In the genomic region with DNA sequence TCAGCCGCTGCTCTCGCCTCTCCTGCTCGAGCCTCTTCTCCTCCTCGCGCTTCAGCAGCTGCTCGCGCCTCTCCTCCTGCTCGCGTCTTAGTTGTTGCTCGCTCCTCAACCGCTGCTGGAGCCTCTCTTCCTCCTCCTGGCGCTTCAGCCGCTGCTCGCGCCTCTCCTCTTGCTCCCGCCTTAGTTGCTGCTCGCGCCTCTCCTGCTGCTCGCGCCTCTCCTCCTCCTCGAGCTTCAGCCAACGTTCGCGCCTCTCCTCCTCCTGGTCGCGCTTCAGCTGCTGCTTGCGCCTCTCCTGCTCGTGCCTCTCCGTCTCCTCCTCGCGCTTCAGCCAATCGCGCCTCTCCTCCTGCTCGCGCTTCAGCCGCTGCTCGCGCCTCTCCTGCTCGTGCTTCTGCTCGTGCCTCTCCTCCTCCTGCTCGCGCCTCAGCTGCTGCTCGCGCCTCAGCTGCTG, we compare ENCODE assay signal across 1 cellular context.
TF ChIP-seq lines count a peak whose summit lies in the region.

No MANE protein-coding gene starts in this region.

TF ChIP-seq in HEK293, 187 proteins besides CTCF, POLR2A, EP300 and RAD21 (continued from another document and continues in another):
- TF ChIP-seq, protein P1, sequence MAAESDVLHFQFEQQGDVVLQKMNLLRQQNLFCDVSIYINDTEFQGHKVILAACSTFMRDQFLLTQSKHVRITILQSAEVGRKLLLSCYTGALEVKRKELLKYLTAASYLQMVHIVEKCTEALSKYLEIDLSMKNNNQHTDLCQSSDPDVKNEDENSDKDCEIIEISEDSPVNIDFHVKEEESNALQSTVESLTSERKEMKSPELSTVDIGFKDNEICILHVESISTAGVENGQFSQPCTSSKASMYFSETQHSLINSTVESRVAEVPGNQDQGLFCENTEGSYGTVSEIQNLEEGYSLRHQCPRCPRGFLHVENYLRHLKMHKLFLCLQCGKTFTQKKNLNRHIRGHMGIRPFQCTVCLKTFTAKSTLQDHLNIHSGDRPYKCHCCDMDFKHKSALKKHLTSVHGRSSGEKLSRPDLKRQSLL (tag by site-specific recombination; IDR thresholded peaks at IDR 0.05), result peak; percentile 94
- TF ChIP-seq GLI4 (tag by site-specific recombination; IDR thresholded peaks at IDR 0.05) (no peak; the same call in 1 of the 2 replicates), ZNF792 (tag by site-specific recombination; IDR thresholded peaks at IDR 0.05) (no peak), ZNF146 (tag by site-specific recombination; IDR thresholded peaks at IDR 0.05) (0 out of 2 replicates have a peak, but pooled peaks have one; percentile 3), SP2 (tag by site-specific recombination; IDR thresholded peaks at IDR 0.05) (peak; percentile 75), YY2 (tag by site-specific recombination; IDR thresholded peaks at IDR 0.05) (no peak), YY1 (tag by site-specific recombination; IDR thresholded peaks at IDR 0.05) (no peak), ZNF175 (tag by site-specific recombination; IDR thresholded peaks at IDR 0.05) (no peak), ZNF558 (tag by site-specific recombination; IDR thresholded peaks at IDR 0.05) (no peak), ZNF433 (tag by site-specific recombination; IDR thresholded peaks at IDR 0.05; ENCODE audit: low read depth) (no peak), ZNF677 (tag by site-specific recombination; IDR thresholded peaks at IDR 0.05) (no peak), ZNF266 (tag by site-specific recombination; IDR thresholded peaks at IDR 0.05; ENCODE audit: low read depth) (no peak), ZNF654 (tag by site-specific recombination; IDR thresholded peaks at IDR 0.05; ENCODE audit: low read depth) (no peak), ZNF837 (tag by site-specific recombination; IDR thresholded peaks at IDR 0.05) (peak; percentile 89; the same call in 1 of the 2 replicates), ZNF202 (tag by site-specific recombination; IDR thresholded peaks at IDR 0.05; ENCODE audit: borderline replicate concordance) (no peak), GFI1B (tag by site-specific recombination; IDR thresholded peaks at IDR 0.05) (no peak), ZNF548 (tag by site-specific recombination; IDR thresholded peaks at IDR 0.05) (no peak), ZBTB21 (tag by site-specific recombination; IDR thresholded peaks at IDR 0.05) (no peak), ZFHX2 (tag by site-specific recombination; conservative IDR thresholded peaks at IDR 0.05) (peak; percentile 34; the same call in 1 of the 2 replicates), ZNF416 (tag by site-specific recombination; IDR thresholded peaks at IDR 0.05) (no peak), GLI2 (tag by site-specific recombination; IDR thresholded peaks at IDR 0.05; ENCODE audit: borderline replicate concordance, low read depth) (no peak), ZNF174 (tag by site-specific recombination; IDR thresholded peaks at IDR 0.05) (no peak), KLF8 (tag by site-specific recombination; IDR thresholded peaks at IDR 0.05) (peak; percentile 23; the same call in 1 of the 2 replicates), FEZF1 (tag by site-specific recombination; IDR thresholded peaks at IDR 0.05) (peak; percentile 51), MZF1 (tag by site-specific recombination; IDR thresholded peaks at IDR 0.05; ENCODE audit: borderline replicate concordance) (no peak), ZNF366 (tag by site-specific recombination; conservative IDR thresholded peaks at IDR 0.05) (0 out of 2 replicates have a peak, but pooled peaks have one; percentile 8), ZNF423 (tag by site-specific recombination; IDR thresholded peaks at IDR 0.05) (no peak), SETDB1 (IDR thresholded peaks at IDR 0.05; ENCODE audit: insufficient read length, low read length) (peak; percentile 25), ZNF426 (tag by site-specific recombination; IDR thresholded peaks at IDR 0.05) (no peak), ZNF302 (tag by site-specific recombination; IDR thresholded peaks at IDR 0.05; ENCODE audit: low read depth) (no peak), ZNF660 (tag by site-specific recombination; IDR thresholded peaks at IDR 0.05) (no peak), ZNF473 (tag by site-specific recombination; IDR thresholded peaks at IDR 0.05) (no peak), ZNF121 (tag by site-specific recombination; IDR thresholded peaks at IDR 0.05) (no peak), ZNF140 (tag by site-specific recombination; IDR thresholded peaks at IDR 0.05) (no peak)
- TF ChIP-seq, protein P2, sequence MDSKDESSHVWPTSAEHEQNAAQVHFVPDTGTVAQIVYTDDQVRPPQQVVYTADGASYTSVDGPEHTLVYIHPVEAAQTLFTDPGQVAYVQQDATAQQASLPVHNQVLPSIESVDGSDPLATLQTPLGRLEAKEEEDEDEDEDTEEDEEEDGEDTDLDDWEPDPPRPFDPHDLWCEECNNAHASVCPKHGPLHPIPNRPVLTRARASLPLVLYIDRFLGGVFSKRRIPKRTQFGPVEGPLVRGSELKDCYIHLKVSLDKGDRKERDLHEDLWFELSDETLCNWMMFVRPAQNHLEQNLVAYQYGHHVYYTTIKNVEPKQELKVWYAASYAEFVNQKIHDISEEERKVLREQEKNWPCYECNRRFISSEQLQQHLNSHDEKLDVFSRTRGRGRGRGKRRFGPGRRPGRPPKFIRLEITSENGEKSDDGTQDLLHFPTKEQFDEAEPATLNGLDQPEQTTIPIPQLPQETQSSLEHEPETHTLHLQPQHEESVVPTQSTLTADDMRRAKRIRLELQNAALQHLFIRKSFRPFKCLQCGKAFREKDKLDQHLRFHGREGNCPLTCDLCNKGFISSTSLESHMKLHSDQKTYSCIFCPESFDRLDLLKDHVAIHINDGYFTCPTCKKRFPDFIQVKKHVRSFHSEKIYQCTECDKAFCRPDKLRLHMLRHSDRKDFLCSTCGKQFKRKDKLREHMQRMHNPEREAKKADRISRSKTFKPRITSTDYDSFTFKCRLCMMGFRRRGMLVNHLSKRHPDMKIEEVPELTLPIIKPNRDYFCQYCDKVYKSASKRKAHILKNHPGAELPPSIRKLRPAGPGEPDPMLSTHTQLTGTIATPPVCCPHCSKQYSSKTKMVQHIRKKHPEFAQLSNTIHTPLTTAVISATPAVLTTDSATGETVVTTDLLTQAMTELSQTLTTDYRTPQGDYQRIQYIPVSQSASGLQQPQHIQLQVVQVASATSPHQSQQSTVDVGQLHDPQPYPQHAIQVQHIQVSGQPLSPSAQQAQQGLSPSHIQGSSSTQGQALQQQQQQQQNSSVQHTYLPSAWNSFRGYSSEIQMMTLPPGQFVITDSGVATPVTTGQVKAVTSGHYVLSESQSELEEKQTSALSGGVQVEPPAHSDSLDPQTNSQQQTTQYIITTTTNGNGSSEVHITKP (tag by site-specific recombination; IDR thresholded peaks at IDR 0.05), result no peak
- TF ChIP-seq, protein P3, sequence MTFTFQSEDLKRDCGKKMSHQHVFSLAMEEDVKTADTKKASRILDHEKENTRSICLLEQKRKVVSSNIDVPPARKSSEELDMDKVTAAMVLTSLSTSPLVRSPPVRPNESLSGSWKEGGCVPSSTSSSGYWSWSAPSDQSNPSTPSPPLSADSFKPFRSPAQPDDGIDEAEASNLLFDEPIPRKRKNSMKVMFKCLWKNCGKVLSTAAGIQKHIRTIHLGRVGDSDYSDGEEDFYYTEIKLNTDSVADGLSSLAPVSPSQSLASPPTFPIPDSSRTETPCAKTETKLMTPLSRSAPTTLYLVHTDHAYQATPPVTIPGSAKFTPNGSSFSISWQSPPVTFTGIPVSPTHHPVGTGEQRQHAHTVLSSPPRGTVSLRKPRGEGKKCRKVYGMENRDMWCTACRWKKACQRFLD (tag by site-specific recombination; IDR thresholded peaks at IDR 0.05), result no peak
- TF ChIP-seq, protein P4, sequence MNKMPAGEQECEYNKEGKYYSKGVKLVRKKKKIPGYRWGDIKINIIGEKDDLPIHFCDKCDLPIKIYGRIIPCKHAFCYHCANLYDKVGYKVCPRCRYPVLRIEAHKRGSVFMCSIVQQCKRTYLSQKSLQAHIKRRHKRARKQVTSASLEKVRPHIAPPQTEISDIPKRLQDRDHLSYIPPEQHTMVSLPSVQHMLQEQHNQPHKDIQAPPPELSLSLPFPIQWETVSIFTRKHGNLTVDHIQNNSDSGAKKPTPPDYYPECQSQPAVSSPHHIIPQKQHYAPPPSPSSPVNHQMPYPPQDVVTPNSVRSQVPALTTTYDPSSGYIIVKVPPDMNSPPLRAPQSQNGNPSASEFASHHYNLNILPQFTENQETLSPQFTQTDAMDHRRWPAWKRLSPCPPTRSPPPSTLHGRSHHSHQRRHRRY (tag by site-specific recombination; IDR thresholded peaks at IDR 0.05), result no peak
- TF ChIP-seq, protein P5, sequence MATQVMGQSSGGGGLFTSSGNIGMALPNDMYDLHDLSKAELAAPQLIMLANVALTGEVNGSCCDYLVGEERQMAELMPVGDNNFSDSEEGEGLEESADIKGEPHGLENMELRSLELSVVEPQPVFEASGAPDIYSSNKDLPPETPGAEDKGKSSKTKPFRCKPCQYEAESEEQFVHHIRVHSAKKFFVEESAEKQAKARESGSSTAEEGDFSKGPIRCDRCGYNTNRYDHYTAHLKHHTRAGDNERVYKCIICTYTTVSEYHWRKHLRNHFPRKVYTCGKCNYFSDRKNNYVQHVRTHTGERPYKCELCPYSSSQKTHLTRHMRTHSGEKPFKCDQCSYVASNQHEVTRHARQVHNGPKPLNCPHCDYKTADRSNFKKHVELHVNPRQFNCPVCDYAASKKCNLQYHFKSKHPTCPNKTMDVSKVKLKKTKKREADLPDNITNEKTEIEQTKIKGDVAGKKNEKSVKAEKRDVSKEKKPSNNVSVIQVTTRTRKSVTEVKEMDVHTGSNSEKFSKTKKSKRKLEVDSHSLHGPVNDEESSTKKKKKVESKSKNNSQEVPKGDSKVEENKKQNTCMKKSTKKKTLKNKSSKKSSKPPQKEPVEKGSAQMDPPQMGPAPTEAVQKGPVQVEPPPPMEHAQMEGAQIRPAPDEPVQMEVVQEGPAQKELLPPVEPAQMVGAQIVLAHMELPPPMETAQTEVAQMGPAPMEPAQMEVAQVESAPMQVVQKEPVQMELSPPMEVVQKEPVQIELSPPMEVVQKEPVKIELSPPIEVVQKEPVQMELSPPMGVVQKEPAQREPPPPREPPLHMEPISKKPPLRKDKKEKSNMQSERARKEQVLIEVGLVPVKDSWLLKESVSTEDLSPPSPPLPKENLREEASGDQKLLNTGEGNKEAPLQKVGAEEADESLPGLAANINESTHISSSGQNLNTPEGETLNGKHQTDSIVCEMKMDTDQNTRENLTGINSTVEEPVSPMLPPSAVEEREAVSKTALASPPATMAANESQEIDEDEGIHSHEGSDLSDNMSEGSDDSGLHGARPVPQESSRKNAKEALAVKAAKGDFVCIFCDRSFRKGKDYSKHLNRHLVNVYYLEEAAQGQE (tag by site-specific recombination; IDR thresholded peaks at IDR 0.05), result no peak
- TF ChIP-seq, protein P6, sequence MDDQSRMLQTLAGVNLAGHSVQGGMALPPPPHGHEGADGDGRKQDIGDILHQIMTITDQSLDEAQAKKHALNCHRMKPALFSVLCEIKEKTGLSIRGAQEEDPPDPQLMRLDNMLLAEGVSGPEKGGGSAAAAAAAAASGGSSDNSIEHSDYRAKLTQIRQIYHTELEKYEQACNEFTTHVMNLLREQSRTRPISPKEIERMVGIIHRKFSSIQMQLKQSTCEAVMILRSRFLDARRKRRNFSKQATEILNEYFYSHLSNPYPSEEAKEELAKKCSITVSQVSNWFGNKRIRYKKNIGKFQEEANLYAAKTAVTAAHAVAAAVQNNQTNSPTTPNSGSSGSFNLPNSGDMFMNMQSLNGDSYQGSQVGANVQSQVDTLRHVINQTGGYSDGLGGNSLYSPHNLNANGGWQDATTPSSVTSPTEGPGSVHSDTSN (CRISPR knock-in tag; IDR thresholded peaks at IDR 0.05), result peak; percentile 84; the same call in 1 of the 2 replicates
- TF ChIP-seq, protein P7, sequence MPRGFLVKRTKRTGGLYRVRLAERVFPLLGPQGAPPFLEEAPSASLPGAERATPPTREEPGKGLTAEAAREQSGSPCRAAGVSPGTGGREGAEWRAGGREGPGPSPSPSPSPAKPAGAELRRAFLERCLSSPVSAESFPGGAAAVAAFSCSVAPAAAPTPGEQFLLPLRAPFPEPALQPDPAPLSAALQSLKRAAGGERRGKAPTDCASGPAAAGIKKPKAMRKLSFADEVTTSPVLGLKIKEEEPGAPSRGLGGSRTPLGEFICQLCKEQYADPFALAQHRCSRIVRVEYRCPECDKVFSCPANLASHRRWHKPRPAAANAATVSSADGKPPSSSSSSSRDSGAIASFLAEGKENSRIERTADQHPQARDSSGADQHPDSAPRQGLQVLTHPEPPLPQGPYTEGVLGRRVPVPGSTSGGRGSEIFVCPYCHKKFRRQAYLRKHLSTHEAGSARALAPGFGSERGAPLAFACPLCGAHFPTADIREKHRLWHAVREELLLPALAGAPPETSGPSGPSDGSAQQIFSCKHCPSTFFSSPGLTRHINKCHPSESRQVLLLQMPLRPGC (tag by site-specific recombination; IDR thresholded peaks at IDR 0.05), result no peak
- TF ChIP-seq, protein P8, sequence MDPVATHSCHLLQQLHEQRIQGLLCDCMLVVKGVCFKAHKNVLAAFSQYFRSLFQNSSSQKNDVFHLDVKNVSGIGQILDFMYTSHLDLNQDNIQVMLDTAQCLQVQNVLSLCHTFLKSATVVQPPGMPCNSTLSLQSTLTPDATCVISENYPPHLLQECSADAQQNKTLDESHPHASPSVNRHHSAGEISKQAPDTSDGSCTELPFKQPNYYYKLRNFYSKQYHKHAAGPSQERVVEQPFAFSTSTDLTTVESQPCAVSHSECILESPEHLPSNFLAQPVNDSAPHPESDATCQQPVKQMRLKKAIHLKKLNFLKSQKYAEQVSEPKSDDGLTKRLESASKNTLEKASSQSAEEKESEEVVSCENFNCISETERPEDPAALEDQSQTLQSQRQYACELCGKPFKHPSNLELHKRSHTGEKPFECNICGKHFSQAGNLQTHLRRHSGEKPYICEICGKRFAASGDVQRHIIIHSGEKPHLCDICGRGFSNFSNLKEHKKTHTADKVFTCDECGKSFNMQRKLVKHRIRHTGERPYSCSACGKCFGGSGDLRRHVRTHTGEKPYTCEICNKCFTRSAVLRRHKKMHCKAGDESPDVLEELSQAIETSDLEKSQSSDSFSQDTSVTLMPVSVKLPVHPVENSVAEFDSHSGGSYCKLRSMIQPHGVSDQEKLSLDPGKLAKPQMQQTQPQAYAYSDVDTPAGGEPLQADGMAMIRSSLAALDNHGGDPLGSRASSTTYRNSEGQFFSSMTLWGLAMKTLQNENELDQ (tag by site-specific recombination; IDR thresholded peaks at IDR 0.05; ENCODE audit: low read depth), result no peak
- TF ChIP-seq, protein P9, sequence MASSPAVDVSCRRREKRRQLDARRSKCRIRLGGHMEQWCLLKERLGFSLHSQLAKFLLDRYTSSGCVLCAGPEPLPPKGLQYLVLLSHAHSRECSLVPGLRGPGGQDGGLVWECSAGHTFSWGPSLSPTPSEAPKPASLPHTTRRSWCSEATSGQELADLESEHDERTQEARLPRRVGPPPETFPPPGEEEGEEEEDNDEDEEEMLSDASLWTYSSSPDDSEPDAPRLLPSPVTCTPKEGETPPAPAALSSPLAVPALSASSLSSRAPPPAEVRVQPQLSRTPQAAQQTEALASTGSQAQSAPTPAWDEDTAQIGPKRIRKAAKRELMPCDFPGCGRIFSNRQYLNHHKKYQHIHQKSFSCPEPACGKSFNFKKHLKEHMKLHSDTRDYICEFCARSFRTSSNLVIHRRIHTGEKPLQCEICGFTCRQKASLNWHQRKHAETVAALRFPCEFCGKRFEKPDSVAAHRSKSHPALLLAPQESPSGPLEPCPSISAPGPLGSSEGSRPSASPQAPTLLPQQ (tag by site-specific recombination; IDR thresholded peaks at IDR 0.05), result 0 out of 2 replicates have a peak, but pooled peaks have one; percentile 41
